In genomic region chr2:37560863-37561614, GRCh38 we compare ENCODE assay signal across 10 cellular contexts.
DNase-seq lines count a peak whose midpoint lies in the region; ATAC-seq and TF ChIP-seq lines count a peak whose summit lies in the region.
"Had no signal": no experiment of that assay in that cellular context is flagged by ENCODE, and none has a peak within 500 bp of the region (broad histone marks: within the 10 kb centered on the region; RNA-seq: fewer than 3 reads in every experiment).

No MANE protein-coding gene starts in this region.

- H3K4me1 ChIP-seq in skeletal muscle satellite cell (ENCODE audit: control insufficient read depth, insufficient read depth, low read length), result peaks cover 39% of the 10 kb centered on the region
- H3K4me1 ChIP-seq: upper lobe of left lung had no signal

- CTCF ChIA-PET in activated CD8-positive, alpha-beta T cell treated with anti-CD3 and anti-CD28 coated beads for 36 hours (lab: Charles Lee), result interaction anchor here (1.3 to 2.1 kb wide), 3 partner anchors 10 to 316 kb away, joined by 3 to 5 read pairs (median 4); no protein-coding TSS in a partner anchor
- CTCF ChIA-PET in activated CD8-positive, alpha-beta T cell treated with anti-CD3 and anti-CD28 coated beads, Interleukin-2, amount 10 ng/mL, durations not matched to agents 7 days and 5 days (lab: Charles Lee), result interaction anchor here (1.2 kb wide), 1 partner anchor 316 kb away, joined by 3 read pairs; no protein-coding TSS in a partner anchor

- H3K4me1 Mint-ChIP-seq in activated CD8-positive, alpha-beta T cell treated with anti-CD3 and anti-CD28 coated beads for 36 hours (ENCODE audit: low read depth), result peaks cover 34% of the 10 kb centered on the region
- peaks cover 26% of the 10 kb centered on the region for H3K4me1 Mint-ChIP-seq in activated CD8-positive, alpha-beta T cell treated with anti-CD3 and anti-CD28 coated beads, Interleukin-2, amount 10 ng/mL, durations not matched to agents 7 days and 5 days (ENCODE audit: low read depth)

- H3K36me3 ChIP-seq in skeletal muscle satellite cell (ENCODE audit: insufficient read depth, low read length), result no peaks in the 10 kb centered on the region
- H3K36me3 ChIP-seq: upper lobe of left lung had no signal

- H3K27me3 ChIP-seq in skeletal muscle satellite cell (ENCODE audit: control insufficient read depth, insufficient read depth, low read length), result no peaks in the 10 kb centered on the region
- H3K27me3 ChIP-seq: upper lobe of left lung had no signal

- TF ChIP-seq CTCF in activated CD8-positive, alpha-beta T cell treated with anti-CD3 and anti-CD28 coated beads for 36 hours (IDR thresholded peaks at IDR 0.05), result no peak

- no peak overlapping the region for H3K4me3 Mint-ChIP-seq in activated CD8-positive, alpha-beta T cell treated with anti-CD3 and anti-CD28 coated beads for 36 hours
- no peak overlapping the region for H3K4me3 Mint-ChIP-seq in activated CD8-positive, alpha-beta T cell treated with anti-CD3 and anti-CD28 coated beads, Interleukin-2, amount 10 ng/mL, durations not matched to agents 7 days and 5 days

- peak overlapping the region; percentile 57 for H3K27ac Mint-ChIP-seq in activated CD8-positive, alpha-beta T cell treated with anti-CD3 and anti-CD28 coated beads for 36 hours
- H3K27ac Mint-ChIP-seq in activated CD8-positive, alpha-beta T cell treated with anti-CD3 and anti-CD28 coated beads, Interleukin-2, amount 10 ng/mL, durations not matched to agents 7 days and 5 days, result no peak overlapping the region

- no peak for ATAC-seq in activated CD8-positive, alpha-beta T cell treated with anti-CD3 and anti-CD28 coated beads for 36 hours
- ATAC-seq in activated CD8-positive, alpha-beta T cell treated with anti-CD3 and anti-CD28 coated beads, Interleukin-2, amount 10 ng/mL, durations not matched to agents 7 days and 5 days, result no peak
- no peak for ATAC-seq in HG02678 (IDR thresholded peaks at IDR 0.05; ENCODE audit: unreplicated experiment)

- H3K4me2 ChIP-seq in skeletal muscle satellite cell (ENCODE audit: low read length), result peak overlapping the region; percentile 10

- no peaks in the 10 kb centered on the region for H3K9me3 Mint-ChIP-seq in activated CD8-positive, alpha-beta T cell treated with anti-CD3 and anti-CD28 coated beads for 36 hours
- no peaks in the 10 kb centered on the region for H3K9me3 Mint-ChIP-seq in activated CD8-positive, alpha-beta T cell treated with anti-CD3 and anti-CD28 coated beads, Interleukin-2, amount 10 ng/mL, durations not matched to agents 7 days and 5 days (ENCODE audit: insufficient read depth)

- no peaks in the 10 kb centered on the region for H3K27me3 Mint-ChIP-seq in activated CD8-positive, alpha-beta T cell treated with anti-CD3 and anti-CD28 coated beads for 36 hours
- H3K27me3 Mint-ChIP-seq in activated CD8-positive, alpha-beta T cell treated with anti-CD3 and anti-CD28 coated beads, Interleukin-2, amount 10 ng/mL, durations not matched to agents 7 days and 5 days (ENCODE audit: low read depth), result no peaks in the 10 kb centered on the region

- no peak for DNase-seq in activated CD8-positive, alpha-beta T cell treated with anti-CD3 and anti-CD28 coated beads for 36 hours
- DNase-seq in activated CD8-positive, alpha-beta T cell treated with anti-CD3 and anti-CD28 coated beads, Interleukin-2, amount 10 ng/mL, durations not matched to agents 7 days and 5 days, result no peak
- peak; percentile 92 for DNase-seq in NCI-H446 treated with DMSO at 0.1 percent for 48 hours (lab: John Stamatoyannopoulos, UW)
- peak; percentile 28 for DNase-seq in cerebellum (ENCODE audit: low spot score)
- DNase-seq in amniotic stem cell (lab: John Stamatoyannopoulos, UW), result no peak
- DNase-seq in H4 (ENCODE audit: low spot score), result no peak
- DNase-seq: Right ventricle myocardium superior, upper lobe of left lung had no signal

- no peaks in the 10 kb centered on the region for H3K36me3 Mint-ChIP-seq in activated CD8-positive, alpha-beta T cell treated with anti-CD3 and anti-CD28 coated beads for 36 hours (ENCODE audit: low read depth)
- no peaks in the 10 kb centered on the region for H3K36me3 Mint-ChIP-seq in activated CD8-positive, alpha-beta T cell treated with anti-CD3 and anti-CD28 coated beads, Interleukin-2, amount 10 ng/mL, durations not matched to agents 7 days and 5 days (ENCODE audit: low read depth)

- peak overlapping the region; percentile 1 for H3K9ac ChIP-seq in skeletal muscle satellite cell (ENCODE audit: low read depth, low read length)

- H3K4me3 ChIP-seq in skeletal muscle satellite cell (ENCODE audit: low read length), result no peak overlapping the region
- H3K4me3 ChIP-seq: upper lobe of left lung had no signal

- no peaks in the 10 kb centered on the region for H3K9me3 ChIP-seq in skeletal muscle satellite cell (replicated peaks; ENCODE audit: low read length)
- H3K9me3 ChIP-seq: upper lobe of left lung had no signal

- intact Hi-C loops in activated CD8-positive, alpha-beta T cell treated with anti-CD3 and anti-CD28 coated beads for 36 hours (cut with micrococcal nuclease), result no loop called here

- POLR2A ChIA-PET in activated CD8-positive, alpha-beta T cell treated with anti-CD3 and anti-CD28 coated beads for 36 hours (lab: Charles Lee), result interaction anchor here (1.3 kb wide), 1 partner anchor 63 kb away, joined by 3 read pairs; no protein-coding TSS in a partner anchor
- POLR2A ChIA-PET in activated CD8-positive, alpha-beta T cell treated with anti-CD3 and anti-CD28 coated beads, Interleukin-2, amount 10 ng/mL, durations not matched to agents 7 days and 5 days (lab: Charles Lee), result no interaction called here

Comparison
In these comparisons a context has a peak if more than half of its experiments do, and no peak if none do; other contexts are left out.
1. DNase-seq: peak in NCI-H446 treated with DMSO at 0.1 percent for 48 hours (single experiment) and cerebellum (single experiment); none in activated CD8-positive, alpha-beta T cell treated with anti-CD3 and anti-CD28 coated beads for 36 hours (single experiment), activated CD8-positive, alpha-beta T cell treated with anti-CD3 and anti-CD28 coated beads, Interleukin-2, amount 10 ng/mL, durations not matched to agents 7 days and 5 days (single experiment), amniotic stem cell (single experiment) and H4 (single experiment).